Comparison of ENCODE assay signal across 8 cellular contexts in genomic region chr9:136342191-136343120, GRCh38. TPM values are rescaled to one million over a fixed set of nuclear protein-coding genes. Genes with fewer than 3 reads are reported as not detected.
DNase-seq lines count a peak whose midpoint lies in the region; ATAC-seq, FAIRE-seq and TF ChIP-seq lines count a peak whose summit lies in the region.

No MANE protein-coding gene starts in this region.

- H3K4me2 ChIP-seq in H9 (ENCODE audit: insufficient read depth, insufficient read length, low read length) (peak overlapping the region; percentile 15), K562 (ENCODE audit: insufficient read depth, low read length) (peak overlapping the region; percentile 60)

- intact Hi-C loops in K562 (cut with micrococcal nuclease), result loop anchor here (1.0 kb wide), 1 partner anchor 57 kb away; no protein-coding TSS in a partner anchor
- intact Hi-C loops in gastrocnemius medialis (cut with DNase I; ENCODE audit: low total_unique reads), result no loop called here

- no peak overlapping the region for H4K8ac ChIP-seq in H9 (replicated peaks; ENCODE audit: insufficient read length, low read depth, low read length)

- no peak; the same call in 2 of the 3 replicates for TF ChIP-seq CTCF in H9 (conservative IDR thresholded peaks at IDR 0.05)
- TF ChIP-seq CTCF in K562 (IDR thresholded peaks at IDR 0.05 in 2 of 3, conservative IDR thresholded peaks at IDR 0.05 in 1 of 3; ENCODE audit: insufficient read depth in 2 of 3, low read depth in 1 of 3, low read length in 3 of 3), result peak in 2 of 3 experiments; percentile 14 to 26; a peak in 1 of 6 replicates
- TF ChIP-seq CTCF in gastrocnemius medialis (IDR thresholded peaks at IDR 0.05 in 4 of 5, conservative IDR thresholded peaks at IDR 0.05 in 1 of 5), result no peak

- no peak overlapping the region for H3K23ac ChIP-seq in H9 (ENCODE audit: insufficient read length, low read depth, low read length)

- peak overlapping the region; percentile 59 to 80 for H3K4me3 Mint-ChIP-seq in H9

- no peak overlapping the region for H3K9ac ChIP-seq in H9 (ENCODE audit: extremely low read depth, insufficient read length, low read length)
- peak overlapping the region; percentile 49 to 91 for H3K9ac ChIP-seq in K562 (ENCODE audit: insufficient read depth in 1 of 2, low read depth in 2 of 2, low read length in 2 of 2)
- H3K9ac ChIP-seq in iPS-18a (ENCODE audit: low read length), result peak overlapping the region; percentile 31

- H3T11ph ChIP-seq in H9 (ENCODE audit: low read length), result no peak overlapping the region

- WGBS in H9 (ENCODE audit: extremely low coverage, insufficient read length, low lambda C conversion rate), result no CpG with 5 or more reads among the region's 59 CpGs
- 26% methylated on average over 33 of the region's 59 CpGs for WGBS in K562 (ENCODE audit: insufficient coverage, low coverage, missing lambda C conversion rate)

- H3K9me3 ChIP-seq in H9 (ENCODE audit: control insufficient read depth, low read depth, low read length) (no peaks in the 10 kb centered on the region), K562 (replicated peaks; ENCODE audit: control insufficient read depth, insufficient read depth, low read depth, low read length) (no peaks in the 10 kb centered on the region), iPS-18a (ENCODE audit: control insufficient read depth, low read depth, low read length) (no peaks in the 10 kb centered on the region), gastrocnemius medialis (no peaks in the 10 kb centered on the region)

- H4K20me1 ChIP-seq in H9 (ENCODE audit: control insufficient read depth, insufficient read depth, insufficient read length) (no peaks in the 10 kb centered on the region), K562 (replicated peaks; ENCODE audit: control insufficient read depth, insufficient read depth, low read length) (no peaks in the 10 kb centered on the region)

- peak overlapping the region; percentile 45 for H3K4me3 ChIP-seq in K562
- H3K4me3 ChIP-seq in iPS-18a (ENCODE audit: low read length), result peak overlapping the region; percentile 51
- H3K4me3 ChIP-seq in gastrocnemius medialis, result peak overlapping the region in 3 of 4 donors; percentile 40 to 56 (median 44)

- no peak overlapping the region for H4K5ac ChIP-seq in H9 (ENCODE audit: insufficient read length, low read depth, low read length)

- H3K4me1 Mint-ChIP-seq in H9, result peaks cover 6 to 30% of the 10 kb centered on the region in 2 experiments; a peak in 3 of 4 replicates

- H3K79me2 ChIP-seq in H9 (ENCODE audit: insufficient read depth, low read length) (no peaks in the 10 kb centered on the region), K562 (ENCODE audit: control insufficient read depth, insufficient read depth, low read length) (no peaks in the 10 kb centered on the region)

- CTCF ChIA-PET in K562 (lab: Yijun Ruan, JAX; ENCODE audit: low intra/inter-chr PET ratio), result no interaction called here

- TF ChIP-seq EP300 in K562 (IDR thresholded peaks at IDR 0.05; ENCODE audit: low read length), result no peak

- no peak for TF ChIP-seq RAD21 in K562 (CRISPR knock-in tag; conservative IDR thresholded peaks at IDR 0.05 in 1 of 2, IDR thresholded peaks at IDR 0.05 in 1 of 2)

- H3K36me3 Mint-ChIP-seq in H9 (ENCODE audit: insufficient read depth in 1 of 3, low read depth in 3 of 3), result no peaks in the 10 kb centered on the region; a peak in 1 of 7 replicates

- H2AFZ ChIP-seq in H9 (ENCODE audit: low read length) (no peak overlapping the region), K562 (ENCODE audit: low read depth, low read length) (peak overlapping the region; percentile 39; the same call in 1 of the 2 replicates)

- H2BK20ac ChIP-seq in H9 (ENCODE audit: low read depth, low read length, poor library complexity, severe bottlenecking), result no peak overlapping the region

- H3K56ac ChIP-seq in H9 (ENCODE audit: insufficient read length, low read depth, low read length), result no peak overlapping the region

- FAIRE-seq in K562 (lab: Jason Lieb, UNC), result peak; percentile 96

- DNase-seq in H9, result peak; percentile 95
- peak in 4 of 5 experiments; percentile 19 to 68 (median 46) for DNase-seq in T-helper 2 cell
- DNase-seq in K562 (ENCODE audit: extremely low read depth in 1 of 4, low spot score in 3 of 4), result peak; percentile 93 to 96 (median 96)
- peak in 1 of 2 donors; percentile 48 for DNase-seq in gastrocnemius medialis

- no peak overlapping the region for H3K18ac ChIP-seq in H9 (ENCODE audit: insufficient read length, low read depth, low read length)

- peak; percentile 79 for ATAC-seq in K562
- ATAC-seq in gastrocnemius medialis, result peak in 1 of 2 donors; percentile 8
- no peak for ATAC-seq in HG03565 (IDR thresholded peaks at IDR 0.05; ENCODE audit: unreplicated experiment)
- ATAC-seq in GM21528 (IDR thresholded peaks at IDR 0.05; ENCODE audit: low FRiP score, unreplicated experiment), result no peak
- no peak for ATAC-seq in GM19395 (IDR thresholded peaks at IDR 0.05; ENCODE audit: unreplicated experiment)

- H3K36me3 ChIP-seq in K562 (ENCODE audit: control insufficient read depth, insufficient read depth, low read length), result peaks cover 17% of the 10 kb centered on the region; the same call in 1 of the 3 replicates
- H3K36me3 ChIP-seq in iPS-18a (ENCODE audit: control insufficient read depth, low read depth, low read length), result no peaks in the 10 kb centered on the region
- H3K36me3 ChIP-seq in gastrocnemius medialis, result no peaks in the 10 kb centered on the region

- no peak overlapping the region for H2BK120ac ChIP-seq in H9 (ENCODE audit: low read depth, low read length, poor library complexity, severe bottlenecking)

- no peak overlapping the region for H2BK5ac ChIP-seq in H9 (ENCODE audit: insufficient read length, low read length)

- in situ Hi-C loops in K562 (cut with MboI), result loop anchor here (25.0 kb wide), 1 partner anchor 295 kb away; no protein-coding TSS in a partner anchor
- in situ Hi-C loops in gastrocnemius medialis (cut with MboI; ENCODE audit: low sequenced_read_pairs in 4 of 4), result no loop called here

- no peak overlapping the region for H2BK15ac ChIP-seq in H9 (ENCODE audit: low read depth, low read length)

- H2BK12ac ChIP-seq in H9 (ENCODE audit: insufficient read length, low read depth, low read length), result no peak overlapping the region

- BruUV-seq in K562 (replicated peaks; lab: Mats Ljungman, UMichigan), result no TSS peak

- TF ChIP-seq POLR2A in K562 (conservative IDR thresholded peaks at IDR 0.05), result no peak
- no peak for TF ChIP-seq POLR2A in gastrocnemius medialis (IDR thresholded peaks at IDR 0.05)

- H3K4me1 ChIP-seq in H9 (ENCODE audit: insufficient read depth, low read length) (no peaks in the 10 kb centered on the region), K562 (replicated peaks in 1 of 2; ENCODE audit: control insufficient read depth in 2 of 2, insufficient read depth in 2 of 2, low read length in 2 of 2) (peaks cover 19 to 98% of the 10 kb centered on the region in 2 experiments), iPS-18a (ENCODE audit: control insufficient read depth, low read depth, low read length) (peaks cover 7% of the 10 kb centered on the region), gastrocnemius medialis (peaks cover 0 to 5% of the 10 kb centered on the region in 2 donors)

- H3K27me3 ChIP-seq in H9 (ENCODE audit: insufficient read depth, low read length) (no peaks in the 10 kb centered on the region), K562 (ENCODE audit: control insufficient read depth in 2 of 2, insufficient read depth in 2 of 2, low read length in 2 of 2) (no peaks in the 10 kb centered on the region), iPS-18a (ENCODE audit: control insufficient read depth, insufficient read depth, low read length) (no peaks in the 10 kb centered on the region), gastrocnemius medialis (peaks cover 7 to 32% (median 20%) of the 10 kb centered on the region in 3 donors)

- peaks cover 6% of the 10 kb centered on the region for H3K9me1 ChIP-seq in K562 (ENCODE audit: control insufficient read depth, insufficient read depth, low read length)

- POLR2A ChIA-PET in K562 (lab: Yijun Ruan, JAX), result interaction anchor here (0.6 kb wide), 1 partner anchor 114 kb away, joined by 3 read pairs; no protein-coding TSS in a partner anchor

- H3K27ac ChIP-seq in H9 (ENCODE audit: insufficient read length, low read depth, low read length) (no peak overlapping the region), K562 (ENCODE audit: extremely low read depth, low read depth, low read length) (peak overlapping the region; percentile 80; the same call in 2 of the 3 replicates), iPS-18a (ENCODE audit: low read length) (no peak overlapping the region), gastrocnemius medialis (no peak overlapping the region)

- H4K91ac ChIP-seq in H9 (ENCODE audit: insufficient read length, low read depth, low read length), result no peak overlapping the region

- H3K27me3 Mint-ChIP-seq in H9 (ENCODE audit: low read depth), result no peaks in the 10 kb centered on the region; the same call in 1 of the 2 replicates

- no peak overlapping the region for H3K4ac ChIP-seq in H9 (ENCODE audit: low read depth, low read length)

- no peaks in the 10 kb centered on the region for H3K79me1 ChIP-seq in H9 (ENCODE audit: insufficient read depth, low read depth, low read length, poor library complexity, severe bottlenecking)

- H3K27ac Mint-ChIP-seq in H9, result peak overlapping the region in 2 of 3 experiments; percentile 83 to 94; a peak in 3 of 7 replicates

- H2AK5ac ChIP-seq in H9 (ENCODE audit: insufficient read length, low read length), result no peak overlapping the region

- no peaks in the 10 kb centered on the region for H3K23me2 ChIP-seq in H9 (ENCODE audit: insufficient read length, low read depth, low read length, poor library complexity, severe bottlenecking)

- peak overlapping the region; percentile 50; the same call in 1 of the 2 replicates for H3K14ac ChIP-seq in H9 (ENCODE audit: insufficient read depth, low read length)

- H3K9me3 Mint-ChIP-seq in H9, result no peaks in the 10 kb centered on the region

RNA-seq across cellular contexts. Expression of gene GPSM1, which starts 15.1 kb away (rescaled TPM):
- total RNA-seq in H9 (2021) (22.1 and 24.7 TPM in 2 replicates), K562 (2014; rRNA removed) (12.7 and 16.0 TPM in 2 replicates), K562 (2014; rRNA removed; fragmentation: Illumina TruSeq; extraction: Trizol) (0.54 and 0.76 TPM in 2 replicates), K562 (2015; rRNA removed; fragmentation: Illumina TruSeq; extraction: Trizol) (3.1 and 4.1 TPM in 2 replicates), K562 (2021) (12.4 and 14.2 TPM in 2 replicates), gastrocnemius medialis (1 to 10 TPM in 2 of 4 donors, under 1 TPM in 1, not detected in 1; 0.98 to 1.7 (median 1.2) TPM)
- 13.9 and 58.1 TPM in 2 replicates for total RNA-seq in K562 (2011; cell fraction: chromatin; rRNA removed; ENCODE audit: low replicate concordance)
- total RNA-seq in K562 (2011; cell fraction: nucleolus; rRNA removed), result 30.3 and 36.2 TPM in 2 replicates
- total RNA-seq in K562 (2011; cell fraction: nucleoplasm; rRNA removed), result 16.3 and 19.9 TPM in 2 replicates
- polyA plus RNA-seq in K562 (2011; rRNA removed) (5.4 and 6.7 TPM in 2 replicates), K562 (2014; fragmentation: Illumina TruSeq; extraction: Trizol) (1.9 and 5.2 TPM in 2 replicates), K562 (2014; fragmentation: Nextera tagmentation; extraction: Ambion mirVana) (under 1 TPM; 0.04 to 0.10 TPM), K562 (2014; rRNA removed) (9.2 and 10.1 TPM in 2 replicates)
- 5.4 and 23.3 TPM in 2 replicates for polyA plus RNA-seq in K562 (2011; cell fraction: cytosol; rRNA removed)
- 21.3 and 47.7 TPM in 2 replicates for polyA plus RNA-seq in K562 (2011; cell fraction: nucleus; rRNA removed)
- 5.3 and 13.8 TPM in 2 replicates for polyA plus RNA-seq in K562 (2012)
- polyA minus RNA-seq in K562 (2011; rRNA and poly(A)+ RNA removed), result 1.4 and 3.0 TPM in 2 replicates
- 7.8 and 9.2 TPM in 2 replicates for polyA minus RNA-seq in K562 (2011; cell fraction: cytosol; rRNA and poly(A)+ RNA removed)
- 12.7 and 13.3 TPM in 2 replicates for polyA minus RNA-seq in K562 (2011; cell fraction: nucleus; rRNA and poly(A)+ RNA removed)

RNA-seq across cellular contexts. Expression of gene DNLZ, which starts 21.1 kb away (rescaled TPM):
- total RNA-seq in H9 (2021) (22.3 and 24.8 TPM in 2 replicates), K562 (2014; rRNA removed) (44.6 and 56.7 TPM in 2 replicates), K562 (2014; rRNA removed; fragmentation: Illumina TruSeq; extraction: Trizol) (2.2 and 3.4 TPM in 2 replicates), K562 (2015; rRNA removed; fragmentation: Illumina TruSeq; extraction: Trizol) (10.0 and 10.8 TPM in 2 replicates), K562 (2021) (25.6 and 25.8 TPM in 2 replicates), gastrocnemius medialis (10 to 100 TPM; 37.9 to 65.1 (median 54.3) TPM)
- total RNA-seq in K562 (2011; cell fraction: chromatin; rRNA removed; ENCODE audit: low replicate concordance), result 3.5 and 12.0 TPM in 2 replicates
- 9.3 and 11.7 TPM in 2 replicates for total RNA-seq in K562 (2011; cell fraction: nucleolus; rRNA removed)
- total RNA-seq in K562 (2011; cell fraction: nucleoplasm; rRNA removed), result 3.4 and 4.8 TPM in 2 replicates
- polyA plus RNA-seq in K562 (2011; rRNA removed) (3.1 and 3.2 TPM in 2 replicates), K562 (2014; fragmentation: Illumina TruSeq; extraction: Trizol) (2.2 and 4.2 TPM in 2 replicates), K562 (2014; fragmentation: Nextera tagmentation; extraction: Ambion mirVana) (under 1 TPM; 0.17 to 0.36 TPM), K562 (2014; rRNA removed) (22.1 and 29.8 TPM in 2 replicates)
- polyA plus RNA-seq in K562 (2011; cell fraction: cytosol; rRNA removed), result 7.6 and 27.3 TPM in 2 replicates
- polyA plus RNA-seq in K562 (2011; cell fraction: nucleus; rRNA removed), result 4.2 and 7.4 TPM in 2 replicates
- polyA plus RNA-seq in K562 (2012), result 8.5 and 15.9 TPM in 2 replicates
- polyA minus RNA-seq in K562 (2011; rRNA and poly(A)+ RNA removed), result 0.28 TPM in 1 of 2 replicates, not detected in the other
- 2.6 and 3.4 TPM in 2 replicates for polyA minus RNA-seq in K562 (2011; cell fraction: cytosol; rRNA and poly(A)+ RNA removed)
- polyA minus RNA-seq in K562 (2011; cell fraction: nucleus; rRNA and poly(A)+ RNA removed), result 2.9 and 3.6 TPM in 2 replicates

RNA-seq across cellular contexts. Expression of gene CARD9, which starts 31.0 kb away (rescaled TPM):
- total RNA-seq in H9 (2021), result 5.5 and 5.6 TPM in 2 replicates
- 37.4 and 149 TPM in 2 replicates for total RNA-seq in K562 (2011; cell fraction: chromatin; rRNA removed; ENCODE audit: low replicate concordance)
- total RNA-seq in K562 (2011; cell fraction: nucleolus; rRNA removed), result 92.6 and 92.9 TPM in 2 replicates
- 39.7 and 46.5 TPM in 2 replicates for total RNA-seq in K562 (2011; cell fraction: nucleoplasm; rRNA removed)
- total RNA-seq in K562 (2014; rRNA removed), result 37.6 and 40.1 TPM in 2 replicates
- total RNA-seq in K562 (2014; rRNA removed; fragmentation: Illumina TruSeq; extraction: Trizol), result 3.5 and 3.6 TPM in 2 replicates
- total RNA-seq in K562 (2015; rRNA removed; fragmentation: Illumina TruSeq; extraction: Trizol), result 14.6 and 15.8 TPM in 2 replicates
- 35.6 and 42.7 TPM in 2 replicates for total RNA-seq in K562 (2021)
- polyA plus RNA-seq in K562 (2011; rRNA removed), result 9.7 and 27.8 TPM in 2 replicates
- 10.5 and 13.4 TPM in 2 replicates for polyA plus RNA-seq in K562 (2011; cell fraction: cytosol; rRNA removed)
- polyA plus RNA-seq in K562 (2011; cell fraction: nucleus; rRNA removed), result 231 and 234 TPM in 2 replicates
- polyA plus RNA-seq in K562 (2012), result 21.9 and 61.0 TPM in 2 replicates
- 4.7 and 13.2 TPM in 2 replicates for polyA plus RNA-seq in K562 (2014; fragmentation: Illumina TruSeq; extraction: Trizol)
- polyA plus RNA-seq in K562 (2014; fragmentation: Nextera tagmentation; extraction: Ambion mirVana), result 1 to 10 TPM; 1.7 to 2.0 TPM
- polyA plus RNA-seq in K562 (2014; rRNA removed), result 40.4 and 53.0 TPM in 2 replicates
- polyA minus RNA-seq in K562 (2011; rRNA and poly(A)+ RNA removed), result 4.8 and 5.0 TPM in 2 replicates
- 7.2 and 12.8 TPM in 2 replicates for polyA minus RNA-seq in K562 (2011; cell fraction: cytosol; rRNA and poly(A)+ RNA removed)
- polyA minus RNA-seq in K562 (2011; cell fraction: nucleus; rRNA and poly(A)+ RNA removed), result 25.8 and 55.4 TPM in 2 replicates
- 1 to 10 TPM in 1 of 4 donors, under 1 TPM in 3; 0.34 to 1.2 (median 0.69) TPM for total RNA-seq in gastrocnemius medialis

RNA-seq across cellular contexts. Expression of gene CCDC187, which starts 38.6 kb away (rescaled TPM):
- 0.07 and 0.09 TPM in 2 replicates for total RNA-seq in H9 (2021)
- total RNA-seq in K562 (2011; cell fraction: chromatin; rRNA removed; ENCODE audit: low replicate concordance), result 0.53 TPM in 1 of 2 replicates, not detected in the other
- 0.13 and 0.33 TPM in 2 replicates for total RNA-seq in K562 (2011; cell fraction: nucleolus; rRNA removed)
- 0.15 and 0.46 TPM in 2 replicates for total RNA-seq in K562 (2011; cell fraction: nucleoplasm; rRNA removed)
- total RNA-seq in K562 (2014; rRNA removed), result not detected in 2 replicates
- not detected in 2 replicates for total RNA-seq in K562 (2014; rRNA removed; fragmentation: Illumina TruSeq; extraction: Trizol)
- total RNA-seq in K562 (2015; rRNA removed; fragmentation: Illumina TruSeq; extraction: Trizol), result not detected in 2 replicates
- total RNA-seq in K562 (2021), result 0.02 TPM in 1 of 2 replicates, not detected in the other
- not detected in 2 replicates for polyA plus RNA-seq in K562 (2011; rRNA removed)
- 0.07 TPM in 1 of 2 replicates, not detected in the other for polyA plus RNA-seq in K562 (2011; cell fraction: cytosol; rRNA removed)
- 0.01 and 0.40 TPM in 2 replicates for polyA plus RNA-seq in K562 (2011; cell fraction: nucleus; rRNA removed)
- 0.04 TPM in 1 of 2 replicates, not detected in the other for polyA plus RNA-seq in K562 (2012)
- polyA plus RNA-seq in K562 (2014; fragmentation: Illumina TruSeq; extraction: Trizol), result not detected in 2 replicates
- not detected for polyA plus RNA-seq in K562 (2014; fragmentation: Nextera tagmentation; extraction: Ambion mirVana)
- polyA plus RNA-seq in K562 (2014; rRNA removed), result not detected in 2 replicates
- not detected in 2 replicates for polyA minus RNA-seq in K562 (2011; rRNA and poly(A)+ RNA removed)
- polyA minus RNA-seq in K562 (2011; cell fraction: cytosol; rRNA and poly(A)+ RNA removed), result not detected in 2 replicates
- 0.11 and 0.27 TPM in 2 replicates for polyA minus RNA-seq in K562 (2011; cell fraction: nucleus; rRNA and poly(A)+ RNA removed)
- total RNA-seq in gastrocnemius medialis, result not detected

RNA-seq across cellular contexts. Expression of gene SNAPC4, which starts 57.5 kb away (rescaled TPM):
- total RNA-seq in H9 (2021), result 29.7 TPM in 2 replicates
- 42.9 and 79.4 TPM in 2 replicates for total RNA-seq in K562 (2011; cell fraction: chromatin; rRNA removed; ENCODE audit: low replicate concordance)
- 32.0 TPM in 2 replicates for total RNA-seq in K562 (2011; cell fraction: nucleolus; rRNA removed)
- total RNA-seq in K562 (2011; cell fraction: nucleoplasm; rRNA removed), result 23.1 and 26.3 TPM in 2 replicates
- 14.4 and 15.8 TPM in 2 replicates for total RNA-seq in K562 (2014; rRNA removed)
- total RNA-seq in K562 (2014; rRNA removed; fragmentation: Illumina TruSeq; extraction: Trizol), result 7.1 and 8.8 TPM in 2 replicates
- 9.3 and 11.1 TPM in 2 replicates for total RNA-seq in K562 (2015; rRNA removed; fragmentation: Illumina TruSeq; extraction: Trizol)
- total RNA-seq in K562 (2021), result 17.1 and 18.7 TPM in 2 replicates
- polyA plus RNA-seq in K562 (2011; rRNA removed), result 4.4 and 4.5 TPM in 2 replicates
- 3.2 and 7.4 TPM in 2 replicates for polyA plus RNA-seq in K562 (2011; cell fraction: cytosol; rRNA removed)
- polyA plus RNA-seq in K562 (2011; cell fraction: nucleus; rRNA removed), result 16.1 and 32.6 TPM in 2 replicates
- polyA plus RNA-seq in K562 (2012), result 9.7 and 10.5 TPM in 2 replicates
- 8.8 and 9.0 TPM in 2 replicates for polyA plus RNA-seq in K562 (2014; fragmentation: Illumina TruSeq; extraction: Trizol)
- under 1 TPM; 0.21 to 0.46 TPM for polyA plus RNA-seq in K562 (2014; fragmentation: Nextera tagmentation; extraction: Ambion mirVana)
- polyA plus RNA-seq in K562 (2014; rRNA removed), result 18.7 and 21.8 TPM in 2 replicates
- 6.7 and 10.2 TPM in 2 replicates for polyA minus RNA-seq in K562 (2011; rRNA and poly(A)+ RNA removed)
- 6.1 and 7.4 TPM in 2 replicates for polyA minus RNA-seq in K562 (2011; cell fraction: cytosol; rRNA and poly(A)+ RNA removed)
- 8.3 and 11.7 TPM in 2 replicates for polyA minus RNA-seq in K562 (2011; cell fraction: nucleus; rRNA and poly(A)+ RNA removed)
- 1 to 10 TPM; 2.3 to 6.0 (median 3.9) TPM for total RNA-seq in gastrocnemius medialis

Comparison
In these comparisons a context has a peak if more than half of its experiments do, and no peak if none do; other contexts are left out.
1. CTCF ChIP-seq: peak in K562 (2 of 3); none in H9 (single experiment) and gastrocnemius medialis (0 of 5).
2. Peak in every context shown above with its lines, with median percentiles within 50 percentile points of each other: H3K4me3 ChIP-seq.